25 cellular contexts compared by ENCODE assay signal in genomic region chr18:75067996-75068645, GRCh38.
DNase-seq lines count a peak whose midpoint lies in the region; ATAC-seq and TF ChIP-seq lines count a peak whose summit lies in the region.
"Had no signal": no experiment of that assay in that cellular context is flagged by ENCODE, and none has a peak within 500 bp of the region (broad histone marks: within the 10 kb centered on the region; RNA-seq: fewer than 3 reads in every experiment).

No MANE protein-coding gene starts in this region.

- no peaks in the 10 kb centered on the region for H3K9me3 Mint-ChIP-seq in CD4-positive, alpha-beta T cell
- no peaks in the 10 kb centered on the region for H3K9me3 Mint-ChIP-seq in dendritic cell treated with granulocyte-macrophage colony-stimulating factor and Interleukin-4, amounts not matched to agents 40 ng/mL and 50 ng/mL, for 4 days
- no peaks in the 10 kb centered on the region for H3K9me3 Mint-ChIP-seq in nephron progenitor cell
- H3K9me3 Mint-ChIP-seq: activated T-helper 1 cell treated with anti-CD3 and anti-CD28 coated beads, Interleukin-12 subunit alpha, Interleukin-12 subunit beta, Interleukin-2, Interleukin-4 antibody, amounts not matched to agents 30 ng/mL and 10 ng/mL and 1 ng/mL, durations not matched to agents 14 hours and 24 hours and 36 hours had no signal

- no peaks in the 10 kb centered on the region for H3K27me3 ChIP-seq in CD4-positive, alpha-beta T cell (ENCODE audit: control insufficient read depth, insufficient read depth, low read length)
- H3K27me3 ChIP-seq: adrenal gland, spleen, stomach, tibial nerve had no signal

- H3K4me1 Mint-ChIP-seq in CD4-positive, alpha-beta T cell (ENCODE audit: low read depth) = peaks cover 46% of the 10 kb centered on the region
- peaks cover 52% of the 10 kb centered on the region for H3K4me1 Mint-ChIP-seq in dendritic cell treated with granulocyte-macrophage colony-stimulating factor and Interleukin-4, amounts not matched to agents 40 ng/mL and 50 ng/mL, for 4 days (ENCODE audit: low read depth)
- peaks cover 43% of the 10 kb centered on the region for H3K4me1 Mint-ChIP-seq in nephron progenitor cell

- H3K4me3 Mint-ChIP-seq in CD4-positive, alpha-beta T cell = no peak overlapping the region
- no peak overlapping the region for H3K4me3 Mint-ChIP-seq in dendritic cell treated with granulocyte-macrophage colony-stimulating factor and Interleukin-4, amounts not matched to agents 40 ng/mL and 50 ng/mL, for 4 days
- no peak overlapping the region for H3K4me3 Mint-ChIP-seq in nephron progenitor cell
- H3K4me3 Mint-ChIP-seq: activated T-helper 1 cell treated with anti-CD3 and anti-CD28 coated beads, Interleukin-12 subunit alpha, Interleukin-12 subunit beta, Interleukin-2, Interleukin-4 antibody, amounts not matched to agents 30 ng/mL and 10 ng/mL and 1 ng/mL, durations not matched to agents 14 hours and 24 hours and 36 hours had no signal

- DNase-seq in NCI-H2171 treated with DMSO at 0.1 percent for 48 hours (lab: John Stamatoyannopoulos, UW) (peak; percentile 15), NCI-H2171 (lab: John Stamatoyannopoulos, UW) (no peak), nephron progenitor cell (no peak), RPMI8226 (no peak), amniotic stem cell (lab: John Stamatoyannopoulos, UW) (no peak)
- no peak for DNase-seq in CD4-positive, alpha-beta T cell
- DNase-seq: activated CD4-positive, CD25-positive, alpha-beta regulatory T cell; adrenal gland; AML-193; Caco-2; cortex of kidney; DND-41; left colon; midbrain; NCI-H526; spleen; stimulated activated CD4-positive, alpha-beta T cell treated with anti-CD3 and anti-CD28 coated beads, Interleukin-4, amount 100 ng/mL, for 1 hour; stomach had no signal

- H3K27me3 Mint-ChIP-seq in CD4-positive, alpha-beta T cell = no peaks in the 10 kb centered on the region
- no peaks in the 10 kb centered on the region for H3K27me3 Mint-ChIP-seq in dendritic cell treated with granulocyte-macrophage colony-stimulating factor and Interleukin-4, amounts not matched to agents 40 ng/mL and 50 ng/mL, for 4 days
- H3K27me3 Mint-ChIP-seq in nephron progenitor cell (ENCODE audit: low read depth, poor library complexity) = no peaks in the 10 kb centered on the region

- H3K9me3 ChIP-seq in CD4-positive, alpha-beta T cell (ENCODE audit: control insufficient read depth, low read length) = no peaks in the 10 kb centered on the region
- H3K9me3 ChIP-seq: adrenal gland, Caco-2 had no signal

- no peak for ATAC-seq in CD4-positive, alpha-beta T cell (ENCODE audit: poor library complexity)
- no peak for ATAC-seq in GM19467 (IDR thresholded peaks at IDR 0.05; ENCODE audit: unreplicated experiment)
- ATAC-seq: left colon had no signal

- intact Hi-C loops in CD4-positive, alpha-beta T cell (cut with DNase I, micrococcal nuclease) = no loop called here
- intact Hi-C loops in dendritic cell treated with granulocyte-macrophage colony-stimulating factor and Interleukin-4, amounts not matched to agents 40 ng/mL and 50 ng/mL, for 4 days (cut with micrococcal nuclease) = loop anchor here (10.0 kb wide), 1 partner anchor 137 kb away; the partner anchor contains the start of gene PTGR3

- peaks cover 41% of the 10 kb centered on the region for H3K36me3 Mint-ChIP-seq in CD4-positive, alpha-beta T cell (ENCODE audit: low read depth)
- H3K36me3 Mint-ChIP-seq in dendritic cell treated with granulocyte-macrophage colony-stimulating factor and Interleukin-4, amounts not matched to agents 40 ng/mL and 50 ng/mL, for 4 days (ENCODE audit: low read depth) = peaks cover 28% of the 10 kb centered on the region
- H3K36me3 Mint-ChIP-seq in nephron progenitor cell (ENCODE audit: low read depth) = no peaks in the 10 kb centered on the region

- peak overlapping the region; percentile 95 for H3K27ac Mint-ChIP-seq in CD4-positive, alpha-beta T cell
- H3K27ac Mint-ChIP-seq in dendritic cell treated with granulocyte-macrophage colony-stimulating factor and Interleukin-4, amounts not matched to agents 40 ng/mL and 50 ng/mL, for 4 days = peak overlapping the region; percentile 14
- peak overlapping the region; percentile 57 for H3K27ac Mint-ChIP-seq in nephron progenitor cell
- H3K27ac Mint-ChIP-seq: activated T-helper 1 cell treated with anti-CD3 and anti-CD28 coated beads, Interleukin-12 subunit alpha, Interleukin-12 subunit beta, Interleukin-2, Interleukin-4 antibody, amounts not matched to agents 30 ng/mL and 10 ng/mL and 1 ng/mL, durations not matched to agents 14 hours and 24 hours and 36 hours had no signal

- POLR2A ChIA-PET in CD4-positive, alpha-beta T cell (lab: Charles Lee) = interaction anchor here (1.5 kb wide), 1 partner anchor 39 kb away, joined by 4 read pairs; no protein-coding TSS in a partner anchor

- TF ChIP-seq CTCF in CD4-positive, alpha-beta T cell (IDR thresholded peaks at IDR 0.05) = no peak
- TF ChIP-seq CTCF in nephron progenitor cell (IDR thresholded peaks at IDR 0.05) = no peak

- CTCF ChIA-PET in CD4-positive, alpha-beta T cell (lab: Charles Lee) = no interaction called here

- no peak overlapping the region for H3K27ac ChIP-seq in CD4-positive, alpha-beta T cell (ENCODE audit: low read depth, low read length)
- H3K27ac ChIP-seq: 22Rv1, adrenal gland, KMS-11, SK-N-MC, stomach, tibial nerve had no signal

Comparison
In these comparisons a context has a peak if more than half of its experiments do, and no peak if none do; other contexts are left out.
1. H3K27ac Mint-ChIP-seq: peak in every context shown above with its lines; median percentile 95 in CD4-positive, alpha-beta T cell; 57 in nephron progenitor cell; 14 in dendritic cell treated with granulocyte-macrophage colony-stimulating factor and Interleukin-4, amounts not matched to agents 40 ng/mL and 50 ng/mL, for 4 days.